Comparison of ENCODE assay signal across 1 cellular context in genomic region chrX:46301903-46302302, GRCh38.
TF ChIP-seq lines count a peak whose summit lies in the region.

No MANE protein-coding gene starts in this region.

TF ChIP-seq in HepG2, 621 proteins besides CTCF, POLR2A, EP300 and RAD21 (continued from another document):
- no peak for TF ChIP-seq IKZF5 (CRISPR knock-in tag; IDR thresholded peaks at IDR 0.05)
- no peak for TF ChIP-seq ZNF710 (CRISPR knock-in tag; IDR thresholded peaks at IDR 0.05; ENCODE audit: borderline replicate concordance)
